8 cellular contexts compared by ENCODE assay signal in genomic region chr11:117143390-117143789, GRCh38. TPM values are rescaled to one million over a fixed set of nuclear protein-coding genes. Genes with fewer than 3 reads are reported as not detected.
DNase-seq lines count a peak whose midpoint lies in the region; ATAC-seq and TF ChIP-seq lines count a peak whose summit lies in the region.

No MANE protein-coding gene starts in this region.

- peak overlapping the region; percentile 98; the same call in 1 of the 2 replicates for H2AFZ ChIP-seq in OCI-LY1 (ENCODE audit: low read length)
- peak overlapping the region; percentile 97 for H2AFZ ChIP-seq in parathyroid adenoma

- H3K9ac ChIP-seq in OCI-LY1 (ENCODE audit: low read length) (peak overlapping the region; percentile 98), parathyroid adenoma (no peak overlapping the region)

- no peaks in the 10 kb centered on the region for H3K9me3 Mint-ChIP-seq in activated naive CD8-positive, alpha-beta T cell treated with anti-CD3 and anti-CD28 coated beads, Interleukin-2, amount 10 ng/mL, durations not matched to agents 7 days and 5 days

- DNase-seq in DMS79 (lab: John Stamatoyannopoulos, UW) (peak; percentile 52), heart left ventricle (peak in 4 of 5 donors; percentile 40 to 69 (median 58)), midbrain (lab: John Stamatoyannopoulos, UW) (no peak)
- no peak for DNase-seq in activated naive CD8-positive, alpha-beta T cell treated with anti-CD3 and anti-CD28 coated beads, Interleukin-2, amount 10 ng/mL, durations not matched to agents 7 days and 5 days

- peak overlapping the region; percentile 98 for H3K4me3 Mint-ChIP-seq in activated naive CD8-positive, alpha-beta T cell treated with anti-CD3 and anti-CD28 coated beads, Interleukin-2, amount 10 ng/mL, durations not matched to agents 7 days and 5 days

- H3F3A ChIP-seq in OCI-LY1 (ENCODE audit: insufficient read depth, low read length) = no peaks in the 10 kb centered on the region

- H3K27me3 ChIP-seq in OCI-LY1 (ENCODE audit: insufficient read depth, low read length) (no peaks in the 10 kb centered on the region), heart left ventricle (no peaks in the 10 kb centered on the region), parathyroid adenoma (ENCODE audit: control insufficient read depth, insufficient read depth, low read length) (no peaks in the 10 kb centered on the region)

- H3K4me3 ChIP-seq in OCI-LY1 (ENCODE audit: low read depth, low read length, poor library complexity, severe bottlenecking) = peak overlapping the region; percentile 100
- peak overlapping the region; percentile 62 to 99 (median 84) for H3K4me3 ChIP-seq in heart left ventricle
- H3K4me3 ChIP-seq in parathyroid adenoma (ENCODE audit: low read depth, low read length) = peak overlapping the region; percentile 69

- peak; percentile 24 for ATAC-seq in HG03354 (IDR thresholded peaks at IDR 0.05; ENCODE audit: poor library complexity, severe bottlenecking, unreplicated experiment)
- peak; percentile 30 for ATAC-seq in activated naive CD8-positive, alpha-beta T cell treated with anti-CD3 and anti-CD28 coated beads, Interleukin-2, amount 10 ng/mL, durations not matched to agents 7 days and 5 days (ENCODE audit: low read depth)
- peak; percentile 25 to 49 (median 44) for ATAC-seq in heart left ventricle
- ATAC-seq in HG02588 (IDR thresholded peaks at IDR 0.05; ENCODE audit: unreplicated experiment) = no peak

- H4K20me1 ChIP-seq in OCI-LY1 (ENCODE audit: insufficient read depth, low read length) = peaks cover 3% of the 10 kb centered on the region; the same call in 1 of the 2 replicates

- 4 to 8% (median 7%) methylated on average over 5 of the region's 5 CpGs for WGBS in heart left ventricle, 4 donors

- H3K27ac ChIP-seq in OCI-LY1 (ENCODE audit: low read depth, low read length, poor library complexity, severe bottlenecking) (peak overlapping the region; percentile 63), heart left ventricle (peak overlapping the region; percentile 86 to 97 (median 94)), parathyroid adenoma (peak overlapping the region; percentile 90)

- peaks cover 19% of the 10 kb centered on the region for H3K36me3 Mint-ChIP-seq in activated naive CD8-positive, alpha-beta T cell treated with anti-CD3 and anti-CD28 coated beads, Interleukin-2, amount 10 ng/mL, durations not matched to agents 7 days and 5 days

- no peak for TF ChIP-seq POLR2A in heart left ventricle (IDR thresholded peaks at IDR 0.05)

- peak overlapping the region; percentile 92 for H3K27ac Mint-ChIP-seq in activated naive CD8-positive, alpha-beta T cell treated with anti-CD3 and anti-CD28 coated beads, Interleukin-2, amount 10 ng/mL, durations not matched to agents 7 days and 5 days

- peaks cover 18% of the 10 kb centered on the region for H3K27me3 Mint-ChIP-seq in activated naive CD8-positive, alpha-beta T cell treated with anti-CD3 and anti-CD28 coated beads, Interleukin-2, amount 10 ng/mL, durations not matched to agents 7 days and 5 days

- intact Hi-C loops in heart left ventricle (cut with DNase I) = loop anchor here in 3 of 10 donors (5.0 kb wide), 2 partner anchors 34 to 79 kb away; partner anchors contain the start of gene SIDT2 (in 2 of the 3)

- no peaks in the 10 kb centered on the region for H3K9me2 ChIP-seq in OCI-LY1 (ENCODE audit: low read depth, low read length)

- peak overlapping the region; percentile 99 for H3K4me2 ChIP-seq in OCI-LY1 (ENCODE audit: low read length)
- H3K4me2 ChIP-seq in parathyroid adenoma (ENCODE audit: low read length) = peak overlapping the region; percentile 91

- peaks cover 36% of the 10 kb centered on the region for H3K36me3 ChIP-seq in OCI-LY1 (ENCODE audit: insufficient read depth, low read length)
- H3K36me3 ChIP-seq in heart left ventricle = peaks cover 0 to 24% (median 17%) of the 10 kb centered on the region in 9 donors
- H3K36me3 ChIP-seq in parathyroid adenoma (ENCODE audit: control insufficient read depth, insufficient read depth, low read length) = no peaks in the 10 kb centered on the region

- TF ChIP-seq CTCF in OCI-LY1 (IDR thresholded peaks at IDR 0.05; ENCODE audit: low read length) (no peak), heart left ventricle (IDR thresholded peaks at IDR 0.05) (no peak), parathyroid adenoma (IDR thresholded peaks at IDR 0.05) (no peak)

- H3K79me2 ChIP-seq in OCI-LY1 (ENCODE audit: insufficient read depth, low read length) (peaks cover 40% of the 10 kb centered on the region), parathyroid adenoma (peaks cover 17% of the 10 kb centered on the region)

- peaks cover 34% of the 10 kb centered on the region for H3K4me1 Mint-ChIP-seq in activated naive CD8-positive, alpha-beta T cell treated with anti-CD3 and anti-CD28 coated beads, Interleukin-2, amount 10 ng/mL, durations not matched to agents 7 days and 5 days

- POLR2A ChIA-PET in activated naive CD8-positive, alpha-beta T cell treated with anti-CD3 and anti-CD28 coated beads, Interleukin-2, amount 10 ng/mL, durations not matched to agents 7 days and 5 days (lab: Charles Lee) = interaction anchor here (0.6 to 2.7 kb wide), 11 partner anchors 10 to 371 kb away, joined by 3 to 30 read pairs (median 7); partner anchors contain the start of genes BUD13, PCSK7, SIDT2 and SIK3

- H3K4me1 ChIP-seq in OCI-LY1 (ENCODE audit: insufficient read depth, low read length, severe bottlenecking) = peaks cover 36% of the 10 kb centered on the region
- H3K4me1 ChIP-seq in heart left ventricle = peaks cover 0 to 44% (median 28%) of the 10 kb centered on the region in 12 donors
- peaks cover 3% of the 10 kb centered on the region for H3K4me1 ChIP-seq in parathyroid adenoma

- H3K9me3 ChIP-seq in OCI-LY1 (ENCODE audit: low read length) (no peaks in the 10 kb centered on the region), heart left ventricle (no peaks in the 10 kb centered on the region), parathyroid adenoma (ENCODE audit: control insufficient read depth, low read length) (no peaks in the 10 kb centered on the region)

RNA-seq across cellular contexts. Expression of gene PAFAH1B2, which starts 0.7 kb away (rescaled TPM):
- total RNA-seq in activated naive CD8-positive, alpha-beta T cell treated with anti-CD3 and anti-CD28 coated beads, Interleukin-2, amount 10 ng/mL, durations not matched to agents 7 days and 5 days = 10 to 100 TPM; 58.5 to 60.4 TPM
- total RNA-seq in heart left ventricle = 10 to 100 TPM; 46.8 to 81.1 (median 68.8) TPM
- polyA plus RNA-seq in heart left ventricle = 10 to 100 TPM; 16.7 to 33.3 TPM

RNA-seq across cellular contexts. Expression of gene SIDT2, which starts 35.2 kb away (rescaled TPM):
- total RNA-seq in activated naive CD8-positive, alpha-beta T cell treated with anti-CD3 and anti-CD28 coated beads, Interleukin-2, amount 10 ng/mL, durations not matched to agents 7 days and 5 days = 10 to 100 TPM; 34.9 to 35.0 TPM
- total RNA-seq in heart left ventricle = 10 to 100 TPM; 17.2 to 45.5 (median 22.2) TPM
- 10 to 100 TPM; 13.9 to 14.5 TPM for polyA plus RNA-seq in heart left ventricle

RNA-seq across cellular contexts. Expression of gene SIK3, which starts 45.2 kb away (rescaled TPM):
- total RNA-seq in activated naive CD8-positive, alpha-beta T cell treated with anti-CD3 and anti-CD28 coated beads, Interleukin-2, amount 10 ng/mL, durations not matched to agents 7 days and 5 days = 10 to 100 TPM; 44.7 to 45.8 TPM
- total RNA-seq in heart left ventricle = 10 to 100 TPM; 25.7 to 67.4 (median 39.0) TPM
- polyA plus RNA-seq in heart left ventricle = 10 to 100 TPM; 11.8 to 27.4 TPM

RNA-seq across cellular contexts. Expression of gene TAGLN, which starts 55.8 kb away (rescaled TPM):
- 1 to 10 TPM; 6.2 to 6.4 TPM for total RNA-seq in activated naive CD8-positive, alpha-beta T cell treated with anti-CD3 and anti-CD28 coated beads, Interleukin-2, amount 10 ng/mL, durations not matched to agents 7 days and 5 days
- total RNA-seq in heart left ventricle = 100 to 1,000 TPM in 7 of 9 donors, 10 to 100 TPM in 2; 63.7 to 338 (median 173) TPM
- polyA plus RNA-seq in heart left ventricle = 100 to 1,000 TPM; 319 to 399 TPM

Comparison
In these comparisons a context has a peak if more than half of its experiments do, and no peak if none do; other contexts are left out.
1. DNase-seq: peak in DMS79 (single experiment) and heart left ventricle (4 of 5); none in activated naive CD8-positive, alpha-beta T cell treated with anti-CD3 and anti-CD28 coated beads, Interleukin-2, amount 10 ng/mL, durations not matched to agents 7 days and 5 days (single experiment) and midbrain (single experiment).
2. Peak in every context shown above with its lines, with median percentiles within 50 percentile points of each other: H3K27ac ChIP-seq and H3K4me3 ChIP-seq.